In the genomic region with DNA sequence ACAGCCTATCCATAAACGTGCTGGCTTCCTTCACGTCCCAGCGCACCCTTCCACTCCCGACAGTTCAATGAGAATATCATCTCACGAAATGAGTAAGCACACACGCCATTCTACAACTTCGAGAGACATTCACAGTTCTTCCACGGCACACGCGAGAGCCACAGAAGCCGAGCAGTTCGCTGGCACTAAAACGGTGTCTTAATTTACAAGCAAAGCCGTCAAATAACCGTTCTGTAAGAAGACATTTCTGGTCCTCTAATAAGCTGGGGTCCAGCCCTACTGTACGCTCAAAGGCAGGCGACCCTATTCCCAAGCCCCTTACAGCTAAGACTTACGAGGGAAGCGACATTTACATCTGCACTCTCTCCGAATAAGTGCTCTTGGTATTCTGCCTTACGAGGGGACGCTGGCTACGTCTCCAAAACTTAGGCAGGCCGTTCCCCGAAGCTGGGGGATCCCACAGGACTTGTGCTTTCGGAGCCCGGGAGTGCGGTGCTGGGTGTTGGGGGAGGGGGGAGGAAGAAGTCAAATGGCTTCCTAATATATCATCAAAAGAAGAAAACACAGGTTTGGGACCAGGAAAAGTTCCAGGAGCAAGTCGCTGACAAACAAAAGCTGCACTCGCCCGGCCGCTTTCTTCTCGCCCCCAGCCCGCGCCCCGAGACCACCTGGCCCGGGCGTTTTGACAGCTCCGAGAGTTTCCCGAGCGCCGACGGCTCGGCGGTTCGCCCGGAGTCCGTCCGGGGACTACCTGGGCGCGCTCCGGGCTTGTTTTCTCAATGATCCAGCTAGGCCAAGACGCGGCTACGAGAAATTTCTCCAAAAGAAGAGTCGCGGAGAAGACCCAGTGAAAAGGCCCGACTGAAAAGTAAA, we compare ENCODE assay signal across 8 cellular contexts. TPM values are rescaled to one million over a fixed set of nuclear protein-coding genes. Genes with fewer than 3 reads are reported as not detected.
DNase-seq lines count a peak whose midpoint lies in the region; ATAC-seq and TF ChIP-seq lines count a peak whose summit lies in the region.
"Not testable (repeated sequence)": the region's sequence is repeated elsewhere in the genome, so short reads cannot be mapped to it uniquely, and the experiment has no call there.

No MANE protein-coding gene starts in this region.

- POLR2A ChIA-PET in RWPE1 (lab: Yijun Ruan, JAX; ENCODE audit: low non-redundant PET): not testable (repeated sequence)

- TF ChIP-seq POLR2A in GM18951 (IDR thresholded peaks at IDR 0.05; ENCODE audit: extremely low read depth, insufficient read depth, insufficient read length): peak; percentile 14

- H3K4me3 Mint-ChIP-seq in activated T-helper 2 cell treated with anti-CD3 and anti-CD28 coated beads, Interferon-gamma antibody, Interleukin-2, Interleukin-4, amounts not matched to agents 10 μg/mL and 5 μg/mL and 100 μg/mL, durations not matched to agents 14 hours and 24 hours and 36 hours (ENCODE audit: low read depth): peak overlapping the region; percentile 88

- H3K4me1 ChIP-seq in lower lobe of right lung: peaks cover 33% of the 10 kb centered on the region

- peak overlapping the region; percentile 92 for H3K27ac Mint-ChIP-seq in activated T-helper 2 cell treated with anti-CD3 and anti-CD28 coated beads, Interferon-gamma antibody, Interleukin-2, Interleukin-4, amounts not matched to agents 10 μg/mL and 5 μg/mL and 100 μg/mL, durations not matched to agents 14 hours and 24 hours and 36 hours

- not testable (repeated sequence) for H3K9me3 Mint-ChIP-seq in activated T-helper 2 cell treated with anti-CD3 and anti-CD28 coated beads, Interferon-gamma antibody, Interleukin-2, Interleukin-4, amounts not matched to agents 10 μg/mL and 5 μg/mL and 100 μg/mL, durations not matched to agents 14 hours and 24 hours and 36 hours

- peak; percentile 64 for DNase-seq in ACHN
- not testable (repeated sequence) for DNase-seq in RWPE1 (ENCODE audit: low spot score); epithelial cell of prostate (ENCODE audit: low read depth, low spot score); lower lobe of right lung
- DNase-seq in activated T-helper 2 cell treated with anti-CD3 and anti-CD28 coated beads, Interferon-gamma antibody, Interleukin-2, Interleukin-4, amounts not matched to agents 10 μg/mL and 5 μg/mL and 100 μg/mL, durations not matched to agents 14 hours and 24 hours and 36 hours (ENCODE audit: low spot score): peak; percentile 30
- DNase-seq in stimulated activated CD4-positive, alpha-beta T cell treated with anti-CD3 and anti-CD28 coated beads, Interleukin-15, amount 100 ng/mL, for 24 hours: peak; percentile 50

- not testable (repeated sequence) for TF ChIP-seq CTCF in RWPE1 (conservative IDR thresholded peaks at IDR 0.05; ENCODE audit: low read depth); lower lobe of right lung (IDR thresholded peaks at IDR 0.05)

- CTCF ChIA-PET in RWPE1 (lab: Yijun Ruan, JAX): not testable (repeated sequence)

- H3K27ac ChIP-seq in RWPE1 (peak overlapping the region; percentile 98), epithelial cell of prostate (peak overlapping the region; percentile 89), lower lobe of right lung (peak overlapping the region; percentile 76)

- not testable (repeated sequence) for H3K9me3 ChIP-seq in lower lobe of right lung

- ATAC-seq in HG03565 (IDR thresholded peaks at IDR 0.05; ENCODE audit: unreplicated experiment): peak; percentile 26
- peak in 1 of 2 donors; percentile 48 for ATAC-seq in lower lobe of right lung

- H3K36me3 Mint-ChIP-seq in activated T-helper 2 cell treated with anti-CD3 and anti-CD28 coated beads, Interferon-gamma antibody, Interleukin-2, Interleukin-4, amounts not matched to agents 10 μg/mL and 5 μg/mL and 100 μg/mL, durations not matched to agents 14 hours and 24 hours and 36 hours (ENCODE audit: low read depth): not testable (repeated sequence)

- H3K27me3 ChIP-seq in lower lobe of right lung (ENCODE audit: low read depth): not testable (repeated sequence)

- H3K36me3 ChIP-seq in lower lobe of right lung: not testable (repeated sequence)

- not testable (repeated sequence) for H3K27me3 Mint-ChIP-seq in activated T-helper 2 cell treated with anti-CD3 and anti-CD28 coated beads, Interferon-gamma antibody, Interleukin-2, Interleukin-4, amounts not matched to agents 10 μg/mL and 5 μg/mL and 100 μg/mL, durations not matched to agents 14 hours and 24 hours and 36 hours (ENCODE audit: low read depth)

- H3K4me3 ChIP-seq in lower lobe of right lung: peak overlapping the region; percentile 77

- peaks cover 21% of the 10 kb centered on the region for H3K4me1 Mint-ChIP-seq in activated T-helper 2 cell treated with anti-CD3 and anti-CD28 coated beads, Interferon-gamma antibody, Interleukin-2, Interleukin-4, amounts not matched to agents 10 μg/mL and 5 μg/mL and 100 μg/mL, durations not matched to agents 14 hours and 24 hours and 36 hours (ENCODE audit: low read depth)

- intact Hi-C loops in activated T-helper 2 cell treated with anti-CD3 and anti-CD28 coated beads, Interferon-gamma antibody, Interleukin-2, Interleukin-4, amounts not matched to agents 10 μg/mL and 5 μg/mL and 100 μg/mL, durations not matched to agents 14 hours and 24 hours and 36 hours (cut with micrococcal nuclease): loop anchor here (5.0 to 10.0 kb wide), 2 partner anchors 97 to 290 kb away; no protein-coding TSS in a partner anchor
- intact Hi-C loops in lower lobe of right lung (cut with DNase I): not testable (repeated sequence)

- in situ Hi-C loops in ACHN (cut with HindIII; ENCODE audit: low pct_ligation_motif_present, low pct_unique_long_range_greater_than_20kb, low sequenced_read_pairs); GM18951 (cut with MboI; ENCODE audit: low sequenced_read_pairs, unreplicated experiment): not testable (repeated sequence)

RNA-seq across cellular contexts. Expression of a gene that starts 1.1 kb away (rescaled TPM):
- total RNA-seq in activated T-helper 2 cell treated with anti-CD3 and anti-CD28 coated beads, Interferon-gamma antibody, Interleukin-2, Interleukin-4, amounts not matched to agents 10 μg/mL and 5 μg/mL and 100 μg/mL, durations not matched to agents 14 hours and 24 hours and 36 hours: 62.4 and 63.1 TPM in 2 replicates
- 101 TPM for total RNA-seq in lower lobe of right lung
